Comparison of ENCODE assay signal across 18 cellular contexts in the genomic region with DNA sequence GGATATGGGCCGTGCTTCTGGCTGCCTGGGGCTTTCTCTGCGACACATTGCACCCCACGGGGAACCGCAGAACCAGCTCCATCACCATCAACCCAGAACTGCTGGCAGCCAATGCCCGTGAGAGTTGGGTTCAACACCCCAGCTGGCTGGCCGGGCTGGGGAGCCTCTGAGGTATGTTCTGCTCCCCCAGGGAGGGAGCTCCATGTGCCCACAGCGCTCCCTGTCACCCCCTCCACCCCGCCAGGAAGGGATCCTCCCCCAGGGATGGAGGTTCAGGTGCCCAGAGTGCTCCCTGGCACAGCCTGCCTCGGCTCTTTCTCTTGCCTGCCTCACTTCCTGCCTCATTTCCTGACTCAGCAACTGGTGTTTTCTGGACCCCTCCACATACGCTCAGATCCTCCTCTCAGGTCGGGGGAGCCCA. TPM values are rescaled to one million over a fixed set of nuclear protein-coding genes. Genes with fewer than 3 reads are reported as not detected.
DNase-seq lines count a peak whose midpoint lies in the region; ATAC-seq, FAIRE-seq and TF ChIP-seq lines count a peak whose summit lies in the region.
"Had no signal": no experiment of that assay in that cellular context is flagged by ENCODE, and none has a peak within 500 bp of the region (broad histone marks: within the 10 kb centered on the region; RNA-seq: fewer than 3 reads in every experiment).

No MANE protein-coding gene starts in this region.

- intact Hi-C loops in pancreas (cut with DNase I): loop anchor here in 1 of 3 donors (10.0 kb wide), 1 partner anchor 57 kb away; no protein-coding TSS in a partner anchor

- H3K56ac ChIP-seq in H9 (ENCODE audit: insufficient read length, low read depth, low read length): no peak overlapping the region

- H3K9me3 Mint-ChIP-seq in H9: no peaks in the 10 kb centered on the region; a peak in 1 of 5 replicates
- H3K9me3 Mint-ChIP-seq in effector memory CD8-positive, alpha-beta T cell: no peaks in the 10 kb centered on the region
- no peaks in the 10 kb centered on the region for H3K9me3 Mint-ChIP-seq in activated T-cell treated with anti-CD3 and anti-CD28 coated beads, Interleukin-2, amount 50 U/mL, for 72 hours
- H3K9me3 Mint-ChIP-seq: memory B cell had no signal

- no peak overlapping the region for H2BK15ac ChIP-seq in H9 (ENCODE audit: low read depth, low read length)

- H3K9me3 ChIP-seq in H9 (ENCODE audit: control insufficient read depth, low read depth, low read length) (no peaks in the 10 kb centered on the region), pancreas (no peaks in the 10 kb centered on the region)
- H3K9me3 ChIP-seq: psoas muscle had no signal

- no peak overlapping the region for H2AFZ ChIP-seq in H9 (ENCODE audit: low read length)

- H3K27me3 ChIP-seq in H9 (ENCODE audit: insufficient read depth, low read length) (no peaks in the 10 kb centered on the region), pancreas (no peaks in the 10 kb centered on the region)

- no peak overlapping the region for H2BK20ac ChIP-seq in H9 (ENCODE audit: low read depth, low read length, poor library complexity, severe bottlenecking)

- DNase-seq in H9: no peak
- DNase-seq in effector memory CD8-positive, alpha-beta T cell: no peak
- peak in 1 of 6 donors; percentile 55 for DNase-seq in pancreas
- DNase-seq in activated T-cell treated with anti-CD3 and anti-CD28 coated beads, Interleukin-2, amount 50 U/mL, for 72 hours: no peak
- DNase-seq in GF-D8 (lab: John Stamatoyannopoulos, UW): no peak
- no peak for DNase-seq in central memory CD4-positive, alpha-beta T cell
- DNase-seq: activated CD4-positive, alpha-beta T cell treated with anti-CD3 and anti-CD28 coated beads for 48 hours; activated T-cell treated with anti-CD3 and anti-CD28 coated beads, Interleukin-2, amount 50 U/mL, for 48 hours; Kasumi-1; NCI-H187 treated with DMSO at 0.1 percent for 48 hours; NCI-H69 had no signal

- no peak overlapping the region for H3K4me3 ChIP-seq in pancreas
- H3K4me3 ChIP-seq: psoas muscle had no signal

- no peak overlapping the region for H2BK120ac ChIP-seq in H9 (ENCODE audit: low read depth, low read length, poor library complexity, severe bottlenecking)

- H3K27ac ChIP-seq in C4-2B (peak overlapping the region; percentile 72), H9 (ENCODE audit: insufficient read length, low read depth, low read length) (no peak overlapping the region), pancreas (peak overlapping the region; percentile 37 to 86 (median 71))
- H3K27ac ChIP-seq: psoas muscle had no signal

- H3K9ac ChIP-seq in H9 (ENCODE audit: extremely low read depth, insufficient read length, low read length): no peak overlapping the region

- peaks cover 4% of the 10 kb centered on the region; the same call in 1 of the 2 replicates for H3K27me3 Mint-ChIP-seq in H9 (ENCODE audit: low read depth)
- no peaks in the 10 kb centered on the region for H3K27me3 Mint-ChIP-seq in effector memory CD8-positive, alpha-beta T cell
- no peaks in the 10 kb centered on the region for H3K27me3 Mint-ChIP-seq in activated T-cell treated with anti-CD3 and anti-CD28 coated beads, Interleukin-2, amount 50 U/mL, for 72 hours (ENCODE audit: low read depth)
- H3K27me3 Mint-ChIP-seq: memory B cell had no signal

- no peaks in the 10 kb centered on the region for H3K4me1 ChIP-seq in H9 (ENCODE audit: insufficient read depth, low read length)
- H3K4me1 ChIP-seq in pancreas: peaks cover 32 to 40% (median 34%) of the 10 kb centered on the region in 3 donors
- H3K4me1 ChIP-seq: psoas muscle had no signal

- H3K23me2 ChIP-seq in H9 (ENCODE audit: insufficient read length, low read depth, low read length, poor library complexity, severe bottlenecking): no peaks in the 10 kb centered on the region

- no peaks in the 10 kb centered on the region for H3K79me1 ChIP-seq in H9 (ENCODE audit: insufficient read depth, low read depth, low read length, poor library complexity, severe bottlenecking)

- no peaks in the 10 kb centered on the region for H3K36me3 ChIP-seq in pancreas

- ATAC-seq in effector memory CD8-positive, alpha-beta T cell (replicated peaks): no peak
- no peak for ATAC-seq in pancreas
- ATAC-seq in GM21723 (IDR thresholded peaks at IDR 0.05; ENCODE audit: unreplicated experiment): no peak
- no peak for ATAC-seq in activated T-cell treated with anti-CD3 and anti-CD28 coated beads, Interleukin-2, amount 50 U/mL, for 72 hours (replicated peaks in 1 of 2)
- ATAC-seq: psoas muscle had no signal

- no peak for TF ChIP-seq CTCF in C4-2B (conservative IDR thresholded peaks at IDR 0.05)
- no peak for TF ChIP-seq CTCF in H9 (conservative IDR thresholded peaks at IDR 0.05)
- no peak for TF ChIP-seq CTCF in pancreas (IDR thresholded peaks at IDR 0.05)

- H3K23ac ChIP-seq in H9 (ENCODE audit: insufficient read length, low read depth, low read length): no peak overlapping the region

- no peak overlapping the region for H3K4ac ChIP-seq in H9 (ENCODE audit: low read depth, low read length)

- H3T11ph ChIP-seq in H9 (ENCODE audit: low read length): no peak overlapping the region

- peaks cover 2 to 4% of the 10 kb centered on the region in 2 experiments; a peak in 2 of 4 replicates for H3K4me1 Mint-ChIP-seq in H9
- H3K4me1 Mint-ChIP-seq in effector memory CD8-positive, alpha-beta T cell (ENCODE audit: low read depth in 2 of 2): peaks cover 38 to 39% of the 10 kb centered on the region in 2 donors
- H3K4me1 Mint-ChIP-seq in activated T-cell treated with anti-CD3 and anti-CD28 coated beads, Interleukin-2, amount 50 U/mL, for 72 hours (ENCODE audit: low read depth): peaks cover 29% of the 10 kb centered on the region

- H3K79me2 ChIP-seq in H9 (ENCODE audit: insufficient read depth, low read length): no peaks in the 10 kb centered on the region

- no peak overlapping the region for H2BK5ac ChIP-seq in H9 (ENCODE audit: insufficient read length, low read length)

- H3K36me3 Mint-ChIP-seq in H9 (ENCODE audit: insufficient read depth in 1 of 3, low read depth in 3 of 3): no peaks in the 10 kb centered on the region
- no peaks in the 10 kb centered on the region for H3K36me3 Mint-ChIP-seq in effector memory CD8-positive, alpha-beta T cell (ENCODE audit: insufficient read depth)
- no peaks in the 10 kb centered on the region for H3K36me3 Mint-ChIP-seq in activated T-cell treated with anti-CD3 and anti-CD28 coated beads, Interleukin-2, amount 50 U/mL, for 72 hours (ENCODE audit: insufficient read depth in 2 of 2)
- H3K36me3 Mint-ChIP-seq: memory B cell had no signal

- H2BK12ac ChIP-seq in H9 (ENCODE audit: insufficient read length, low read depth, low read length): no peak overlapping the region

- no peak overlapping the region for H2AK5ac ChIP-seq in H9 (ENCODE audit: insufficient read length, low read length)

- no peak overlapping the region for H3K4me3 Mint-ChIP-seq in H9
- no peak overlapping the region for H3K4me3 Mint-ChIP-seq in effector memory CD8-positive, alpha-beta T cell
- no peak overlapping the region for H3K4me3 Mint-ChIP-seq in activated T-cell treated with anti-CD3 and anti-CD28 coated beads, Interleukin-2, amount 50 U/mL, for 72 hours
- H3K4me3 Mint-ChIP-seq: memory B cell had no signal

- no peak for FAIRE-seq in pancreas (lab: Jason Lieb, UNC)
- FAIRE-seq: RCC 7860 had no signal

- H3K18ac ChIP-seq in H9 (ENCODE audit: insufficient read length, low read depth, low read length): no peak overlapping the region

- no peak overlapping the region for H4K8ac ChIP-seq in H9 (replicated peaks; ENCODE audit: insufficient read length, low read depth, low read length)

- no peak overlapping the region for H4K91ac ChIP-seq in H9 (ENCODE audit: insufficient read length, low read depth, low read length)

- H4K20me1 ChIP-seq in H9 (ENCODE audit: control insufficient read depth, insufficient read depth, insufficient read length): no peaks in the 10 kb centered on the region

- H3K4me2 ChIP-seq in H9 (ENCODE audit: insufficient read depth, insufficient read length, low read length): no peak overlapping the region

- H3K14ac ChIP-seq in H9 (ENCODE audit: insufficient read depth, low read length): no peak overlapping the region

- H4K5ac ChIP-seq in H9 (ENCODE audit: insufficient read length, low read depth, low read length): no peak overlapping the region

- peak overlapping the region in 2 of 3 experiments; percentile 37 to 71; a peak in 2 of 7 replicates for H3K27ac Mint-ChIP-seq in H9
- peak overlapping the region; percentile 69 to 90 for H3K27ac Mint-ChIP-seq in effector memory CD8-positive, alpha-beta T cell
- no peak overlapping the region for H3K27ac Mint-ChIP-seq in activated T-cell treated with anti-CD3 and anti-CD28 coated beads, Interleukin-2, amount 50 U/mL, for 72 hours
- H3K27ac Mint-ChIP-seq: memory B cell had no signal

- no CpG with 5 or more reads among the region's 11 CpGs for WGBS in H9 (ENCODE audit: extremely low coverage, insufficient read length, low lambda C conversion rate)
- 86 to 91% methylated on average over 10 to 11 of the region's 11 CpGs for WGBS in pancreas, 2 donors

RNA-seq across cellular contexts. Expression of a gene that starts 24.2 kb away (rescaled TPM):
- total RNA-seq in H9 (2021) (129 and 132 TPM in 2 replicates), pancreas (100 to 1,000 TPM in 2 of 6 donors, 10 to 100 TPM in 4; 91.8 to 134 (median 98.1) TPM)
- 100 to 1,000 TPM; 174 to 242 TPM for polyA plus RNA-seq in pancreas
- total RNA-seq in activated T-cell treated with anti-CD3 and anti-CD28 coated beads, Interleukin-2, amount 50 U/mL, for 72 hours: 100 to 1,000 TPM; 110 to 128 TPM

RNA-seq across cellular contexts. Expression of a gene that starts 46.1 kb away (rescaled TPM):
- total RNA-seq in H9 (2021) (0.11 and 0.28 TPM in 2 replicates), pancreas (under 1 TPM in 1 of 6 donors, not detected in 5; 0.16 TPM)
- not detected for polyA plus RNA-seq in pancreas
- total RNA-seq in activated T-cell treated with anti-CD3 and anti-CD28 coated beads, Interleukin-2, amount 50 U/mL, for 72 hours: not detected
- total RNA-seq: fibroblast of villous mesenchyme, H4, psoas muscle had no signal
- polyA plus RNA-seq: psoas muscle had no signal
